ENCODE assay signal across 8 cellular contexts in genomic region chr1:244970236-244970652, GRCh38.
A peak's percentile ranks its signal among the peaks of the same experiment; 100 is the strongest.
DNase-seq lines count a peak whose midpoint lies in the region; ATAC-seq and TF ChIP-seq lines count a peak whose summit lies in the region.

No MANE protein-coding gene starts in this region.

- H3K9ac ChIP-seq in parathyroid adenoma, result peak overlapping the region; percentile 92

- peak overlapping the region; percentile 86 for H2AFZ ChIP-seq in parathyroid adenoma

- no peak for TF ChIP-seq EP300 in gastroesophageal sphincter (IDR thresholded peaks at IDR 0.05)

- no peaks in the 10 kb centered on the region for H3K9me3 Mint-ChIP-seq in activated T-cell treated with anti-CD3 and anti-CD28 coated beads, Interleukin-2, amount 50 U/mL, for 24 hours

- ATAC-seq in GM21423 (IDR thresholded peaks at IDR 0.05; ENCODE audit: unreplicated experiment) (peak; percentile 56), gastroesophageal sphincter (peak; percentile 65)

- TF ChIP-seq POLR2A in gastroesophageal sphincter (IDR thresholded peaks at IDR 0.05), result peak; percentile 48 to 55

- peaks cover 20% of the 10 kb centered on the region for H3K4me1 Mint-ChIP-seq in activated T-cell treated with anti-CD3 and anti-CD28 coated beads, Interleukin-2, amount 50 U/mL, for 24 hours (ENCODE audit: low read depth)

- peaks cover 12% of the 10 kb centered on the region for H3K36me3 Mint-ChIP-seq in activated T-cell treated with anti-CD3 and anti-CD28 coated beads, Interleukin-2, amount 50 U/mL, for 24 hours (ENCODE audit: low read depth)

- H3K79me2 ChIP-seq in parathyroid adenoma, result no peaks in the 10 kb centered on the region

- H3K4me3 ChIP-seq in gastroesophageal sphincter (peak overlapping the region; percentile 75 to 81), parathyroid adenoma (ENCODE audit: low read depth, low read length) (peak overlapping the region; percentile 72)

- peak overlapping the region; percentile 90 for H3K4me3 Mint-ChIP-seq in activated T-cell treated with anti-CD3 and anti-CD28 coated beads, Interleukin-2, amount 50 U/mL, for 24 hours

- H3K27ac ChIP-seq in gastroesophageal sphincter (peak overlapping the region; percentile 97 to 100 (median 100)), parathyroid adenoma (peak overlapping the region; percentile 100)

- no peaks in the 10 kb centered on the region for H3K27me3 Mint-ChIP-seq in activated T-cell treated with anti-CD3 and anti-CD28 coated beads, Interleukin-2, amount 50 U/mL, for 24 hours

- peak overlapping the region; percentile 88 for H3K27ac Mint-ChIP-seq in activated T-cell treated with anti-CD3 and anti-CD28 coated beads, Interleukin-2, amount 50 U/mL, for 24 hours

- WGBS in gastroesophageal sphincter (ENCODE audit: low coverage in 1 of 2), 2 donors, result 0% methylated on average over 5 of the region's 49 CpGs; no CpG with 5 or more reads in 1 of the 2 donors

- peaks cover 2 to 30% (median 8%) of the 10 kb centered on the region in 3 donors for H3K4me1 ChIP-seq in gastroesophageal sphincter
- peaks cover 2% of the 10 kb centered on the region for H3K4me1 ChIP-seq in parathyroid adenoma

- H3K9me3 ChIP-seq in gastroesophageal sphincter (no peaks in the 10 kb centered on the region), parathyroid adenoma (ENCODE audit: control insufficient read depth, low read length) (no peaks in the 10 kb centered on the region)

- no peaks in the 10 kb centered on the region for H3K27me3 ChIP-seq in gastroesophageal sphincter
- no peaks in the 10 kb centered on the region for H3K27me3 ChIP-seq in parathyroid adenoma (ENCODE audit: control insufficient read depth, insufficient read depth, low read length)

- TF ChIP-seq CTCF in gastroesophageal sphincter (IDR thresholded peaks at IDR 0.05) (no peak), parathyroid adenoma (IDR thresholded peaks at IDR 0.05) (no peak)

- peak overlapping the region; percentile 69 for H3K4me2 ChIP-seq in parathyroid adenoma (ENCODE audit: low read length)

- DNase-seq in DMS114 treated with DMSO at 0.1 percent for 48 hours (lab: John Stamatoyannopoulos, UW; ENCODE audit: unreplicated experiment), result peak; percentile 72
- DNase-seq in HT-29 (ENCODE audit: low spot score), result peak; percentile 69
- DNase-seq in NOMO-1 treated with DMSO at 0.1 percent for 48 hours (lab: John Stamatoyannopoulos, UW; ENCODE audit: unreplicated experiment), result peak; percentile 71
- DNase-seq in activated T-cell treated with anti-CD3 and anti-CD28 coated beads, Interleukin-2, amount 50 U/mL, for 24 hours, result peak; percentile 87
- no peak for DNase-seq in medulla oblongata (ENCODE audit: extremely low spot score)

- no peaks in the 10 kb centered on the region for H3K36me3 ChIP-seq in gastroesophageal sphincter
- no peaks in the 10 kb centered on the region for H3K36me3 ChIP-seq in parathyroid adenoma (ENCODE audit: control insufficient read depth, insufficient read depth, low read length)
